Comparison of ENCODE assay signal across 1 cellular context in the genomic region with DNA sequence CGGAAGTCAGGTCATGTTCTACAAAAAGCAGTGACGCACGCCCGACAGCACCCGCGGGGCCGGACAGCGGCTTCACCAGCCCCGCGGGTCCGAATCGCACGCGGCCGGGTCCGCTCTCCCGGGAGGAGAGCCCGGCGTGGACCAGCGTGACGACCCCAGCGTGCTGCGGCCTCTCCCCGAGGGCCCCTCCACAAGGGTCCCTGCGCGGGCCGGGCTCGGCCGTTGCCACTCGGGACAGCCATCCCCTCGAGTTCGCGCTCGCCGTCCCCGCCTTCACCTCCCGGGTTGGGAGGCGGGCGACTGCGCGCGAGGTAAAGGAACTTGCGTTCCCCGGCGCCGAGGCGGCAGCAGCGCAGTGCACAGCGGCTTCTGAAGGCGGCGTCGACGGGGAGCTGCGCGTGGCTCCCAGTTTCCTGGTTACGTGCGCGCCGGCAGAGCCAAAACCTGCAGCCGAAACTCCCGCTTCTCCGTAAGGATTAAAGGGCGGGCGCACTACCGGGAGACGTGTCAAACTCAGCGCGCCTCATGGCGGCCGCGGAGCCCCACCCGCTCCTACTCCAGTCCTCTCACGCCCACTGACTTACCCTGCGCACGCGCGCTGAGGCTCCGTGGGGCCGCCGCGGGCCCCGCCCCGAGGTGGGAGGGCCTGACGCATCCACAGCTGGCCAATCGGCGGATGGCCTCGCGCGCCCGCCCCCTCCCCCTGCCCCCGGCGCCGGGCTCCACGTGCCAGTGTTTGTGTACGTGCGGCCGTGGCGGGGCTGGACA.
A peak's percentile ranks its signal among the peaks of the same experiment; 100 is the strongest.
TF ChIP-seq lines count a peak whose summit lies in the region.

No MANE protein-coding gene starts in this region.

TF ChIP-seq in HepG2, 621 proteins besides CTCF, POLR2A, EP300 and RAD21 (continued from another document and continues in another):
- TF ChIP-seq, protein P1, sequence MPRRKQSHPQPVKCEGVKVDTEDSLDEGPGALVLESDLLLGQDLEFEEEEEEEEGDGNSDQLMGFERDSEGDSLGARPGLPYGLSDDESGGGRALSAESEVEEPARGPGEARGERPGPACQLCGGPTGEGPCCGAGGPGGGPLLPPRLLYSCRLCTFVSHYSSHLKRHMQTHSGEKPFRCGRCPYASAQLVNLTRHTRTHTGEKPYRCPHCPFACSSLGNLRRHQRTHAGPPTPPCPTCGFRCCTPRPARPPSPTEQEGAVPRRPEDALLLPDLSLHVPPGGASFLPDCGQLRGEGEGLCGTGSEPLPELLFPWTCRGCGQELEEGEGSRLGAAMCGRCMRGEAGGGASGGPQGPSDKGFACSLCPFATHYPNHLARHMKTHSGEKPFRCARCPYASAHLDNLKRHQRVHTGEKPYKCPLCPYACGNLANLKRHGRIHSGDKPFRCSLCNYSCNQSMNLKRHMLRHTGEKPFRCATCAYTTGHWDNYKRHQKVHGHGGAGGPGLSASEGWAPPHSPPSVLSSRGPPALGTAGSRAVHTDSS (CRISPR knock-in tag; conservative IDR thresholded peaks at IDR 0.05), result 0 out of 2 replicates have a peak, but pooled peaks have one; percentile 54
- TF ChIP-seq ZNF430 (CRISPR knock-in tag; IDR thresholded peaks at IDR 0.05) (peak; percentile 97), ZNF816 (CRISPR knock-in tag; IDR thresholded peaks at IDR 0.05; ENCODE audit: borderline replicate concordance) (peak; percentile 83; the same call in 1 of the 2 replicates), FOXK2 (IDR thresholded peaks at IDR 0.05) (peak; percentile 94), HHEX (CRISPR knock-in tag; IDR thresholded peaks at IDR 0.05) (no peak), RBAK (CRISPR knock-in tag; IDR thresholded peaks at IDR 0.05) (no peak), EEA1 (CRISPR knock-in tag; IDR thresholded peaks at IDR 0.05; ENCODE audit: borderline replicate concordance) (peak; percentile 65; the same call in 1 of the 2 replicates), ZNF567 (CRISPR knock-in tag; IDR thresholded peaks at IDR 0.05; ENCODE audit: borderline replicate concordance) (peak; percentile 75; the same call in 1 of the 2 replicates), ZKSCAN1 (IDR thresholded peaks at IDR 0.05; ENCODE audit: low read length) (no peak), RCOR2 (CRISPR knock-in tag; IDR thresholded peaks at IDR 0.05) (0 out of 2 replicates have a peak, but pooled peaks have one; percentile 12), SUZ12 (IDR thresholded peaks at IDR 0.05; ENCODE audit: low read depth, low read length) (no peak), SRF (IDR thresholded peaks at IDR 0.05; ENCODE audit: low read depth, low read length) (no peak), ZFYVE20 (CRISPR knock-in tag; IDR thresholded peaks at IDR 0.05; ENCODE audit: borderline replicate concordance, low read depth) (peak; percentile 27; the same call in 1 of the 2 replicates), NAIF1 (CRISPR knock-in tag; IDR thresholded peaks at IDR 0.05; ENCODE audit: borderline replicate concordance) (peak; percentile 96), HOXA3 (CRISPR knock-in tag; IDR thresholded peaks at IDR 0.05) (peak; percentile 98), MAFG (CRISPR knock-in tag; IDR thresholded peaks at IDR 0.05) (no peak), ZNF136 (CRISPR knock-in tag; IDR thresholded peaks at IDR 0.05; ENCODE audit: low read depth) (peak; percentile 85), MAFK (conservative IDR thresholded peaks at IDR 0.05 in 1 of 2, IDR thresholded peaks at IDR 0.05 in 1 of 2; ENCODE audit: low read length in 2 of 2) (no peak), ZNF382 (CRISPR knock-in tag; IDR thresholded peaks at IDR 0.05; ENCODE audit: borderline replicate concordance) (peak; percentile 72; the same call in 1 of the 2 replicates), NCOR1 (IDR thresholded peaks at IDR 0.05; ENCODE audit: borderline replicate concordance, low read length) (peak; percentile 32; the same call in 1 of the 2 replicates), ELF3 (CRISPR knock-in tag; IDR thresholded peaks at IDR 0.05) (peak; percentile 86)
- TF ChIP-seq, protein P2, sequence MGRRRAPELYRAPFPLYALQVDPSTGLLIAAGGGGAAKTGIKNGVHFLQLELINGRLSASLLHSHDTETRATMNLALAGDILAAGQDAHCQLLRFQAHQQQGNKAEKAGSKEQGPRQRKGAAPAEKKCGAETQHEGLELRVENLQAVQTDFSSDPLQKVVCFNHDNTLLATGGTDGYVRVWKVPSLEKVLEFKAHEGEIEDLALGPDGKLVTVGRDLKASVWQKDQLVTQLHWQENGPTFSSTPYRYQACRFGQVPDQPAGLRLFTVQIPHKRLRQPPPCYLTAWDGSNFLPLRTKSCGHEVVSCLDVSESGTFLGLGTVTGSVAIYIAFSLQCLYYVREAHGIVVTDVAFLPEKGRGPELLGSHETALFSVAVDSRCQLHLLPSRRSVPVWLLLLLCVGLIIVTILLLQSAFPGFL (CRISPR knock-in tag; IDR thresholded peaks at IDR 0.05), result peak; percentile 73; the same call in 1 of the 2 replicates
- TF ChIP-seq, protein P3, sequence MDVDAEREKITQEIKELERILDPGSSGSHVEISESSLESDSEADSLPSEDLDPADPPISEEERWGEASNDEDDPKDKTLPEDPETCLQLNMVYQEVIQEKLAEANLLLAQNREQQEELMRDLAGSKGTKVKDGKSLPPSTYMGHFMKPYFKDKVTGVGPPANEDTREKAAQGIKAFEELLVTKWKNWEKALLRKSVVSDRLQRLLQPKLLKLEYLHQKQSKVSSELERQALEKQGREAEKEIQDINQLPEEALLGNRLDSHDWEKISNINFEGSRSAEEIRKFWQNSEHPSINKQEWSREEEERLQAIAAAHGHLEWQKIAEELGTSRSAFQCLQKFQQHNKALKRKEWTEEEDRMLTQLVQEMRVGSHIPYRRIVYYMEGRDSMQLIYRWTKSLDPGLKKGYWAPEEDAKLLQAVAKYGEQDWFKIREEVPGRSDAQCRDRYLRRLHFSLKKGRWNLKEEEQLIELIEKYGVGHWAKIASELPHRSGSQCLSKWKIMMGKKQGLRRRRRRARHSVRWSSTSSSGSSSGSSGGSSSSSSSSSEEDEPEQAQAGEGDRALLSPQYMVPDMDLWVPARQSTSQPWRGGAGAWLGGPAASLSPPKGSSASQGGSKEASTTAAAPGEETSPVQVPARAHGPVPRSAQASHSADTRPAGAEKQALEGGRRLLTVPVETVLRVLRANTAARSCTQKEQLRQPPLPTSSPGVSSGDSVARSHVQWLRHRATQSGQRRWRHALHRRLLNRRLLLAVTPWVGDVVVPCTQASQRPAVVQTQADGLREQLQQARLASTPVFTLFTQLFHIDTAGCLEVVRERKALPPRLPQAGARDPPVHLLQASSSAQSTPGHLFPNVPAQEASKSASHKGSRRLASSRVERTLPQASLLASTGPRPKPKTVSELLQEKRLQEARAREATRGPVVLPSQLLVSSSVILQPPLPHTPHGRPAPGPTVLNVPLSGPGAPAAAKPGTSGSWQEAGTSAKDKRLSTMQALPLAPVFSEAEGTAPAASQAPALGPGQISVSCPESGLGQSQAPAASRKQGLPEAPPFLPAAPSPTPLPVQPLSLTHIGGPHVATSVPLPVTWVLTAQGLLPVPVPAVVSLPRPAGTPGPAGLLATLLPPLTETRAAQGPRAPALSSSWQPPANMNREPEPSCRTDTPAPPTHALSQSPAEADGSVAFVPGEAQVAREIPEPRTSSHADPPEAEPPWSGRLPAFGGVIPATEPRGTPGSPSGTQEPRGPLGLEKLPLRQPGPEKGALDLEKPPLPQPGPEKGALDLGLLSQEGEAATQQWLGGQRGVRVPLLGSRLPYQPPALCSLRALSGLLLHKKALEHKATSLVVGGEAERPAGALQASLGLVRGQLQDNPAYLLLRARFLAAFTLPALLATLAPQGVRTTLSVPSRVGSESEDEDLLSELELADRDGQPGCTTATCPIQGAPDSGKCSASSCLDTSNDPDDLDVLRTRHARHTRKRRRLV (CRISPR knock-in tag; IDR thresholded peaks at IDR 0.05), result peak; percentile 83; the same call in 1 of the 2 replicates
- TF ChIP-seq, protein P4, sequence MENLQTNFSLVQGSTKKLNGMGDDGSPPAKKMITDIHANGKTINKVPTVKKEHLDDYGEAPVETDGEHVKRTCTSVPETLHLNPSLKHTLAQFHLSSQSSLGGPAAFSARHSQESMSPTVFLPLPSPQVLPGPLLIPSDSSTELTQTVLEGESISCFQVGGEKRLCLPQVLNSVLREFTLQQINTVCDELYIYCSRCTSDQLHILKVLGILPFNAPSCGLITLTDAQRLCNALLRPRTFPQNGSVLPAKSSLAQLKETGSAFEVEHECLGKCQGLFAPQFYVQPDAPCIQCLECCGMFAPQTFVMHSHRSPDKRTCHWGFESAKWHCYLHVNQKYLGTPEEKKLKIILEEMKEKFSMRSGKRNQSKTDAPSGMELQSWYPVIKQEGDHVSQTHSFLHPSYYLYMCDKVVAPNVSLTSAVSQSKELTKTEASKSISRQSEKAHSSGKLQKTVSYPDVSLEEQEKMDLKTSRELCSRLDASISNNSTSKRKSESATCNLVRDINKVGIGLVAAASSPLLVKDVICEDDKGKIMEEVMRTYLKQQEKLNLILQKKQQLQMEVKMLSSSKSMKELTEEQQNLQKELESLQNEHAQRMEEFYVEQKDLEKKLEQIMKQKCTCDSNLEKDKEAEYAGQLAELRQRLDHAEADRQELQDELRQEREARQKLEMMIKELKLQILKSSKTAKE (CRISPR knock-in tag; IDR thresholded peaks at IDR 0.05; ENCODE audit: borderline replicate concordance), result no peak; the same call in 1 of the 2 replicates
- TF ChIP-seq, protein P5, sequence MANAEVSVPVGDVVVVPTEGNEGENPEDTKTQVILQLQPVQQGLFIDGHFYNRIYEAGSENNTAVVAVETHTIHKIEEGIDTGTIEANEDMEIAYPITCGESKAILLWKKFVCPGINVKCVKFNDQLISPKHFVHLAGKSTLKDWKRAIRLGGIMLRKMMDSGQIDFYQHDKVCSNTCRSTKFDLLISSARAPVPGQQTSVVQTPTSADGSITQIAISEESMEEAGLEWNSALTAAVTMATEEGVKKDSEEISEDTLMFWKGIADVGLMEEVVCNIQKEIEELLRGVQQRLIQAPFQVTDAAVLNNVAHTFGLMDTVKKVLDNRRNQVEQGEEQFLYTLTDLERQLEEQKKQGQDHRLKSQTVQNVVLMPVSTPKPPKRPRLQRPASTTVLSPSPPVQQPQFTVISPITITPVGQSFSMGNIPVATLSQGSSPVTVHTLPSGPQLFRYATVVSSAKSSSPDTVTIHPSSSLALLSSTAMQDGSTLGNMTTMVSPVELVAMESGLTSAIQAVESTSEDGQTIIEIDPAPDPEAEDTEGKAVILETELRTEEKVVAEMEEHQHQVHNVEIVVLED (CRISPR knock-in tag; IDR thresholded peaks at IDR 0.05; ENCODE audit: borderline replicate concordance), result peak; percentile 91
- TF ChIP-seq, protein P6, sequence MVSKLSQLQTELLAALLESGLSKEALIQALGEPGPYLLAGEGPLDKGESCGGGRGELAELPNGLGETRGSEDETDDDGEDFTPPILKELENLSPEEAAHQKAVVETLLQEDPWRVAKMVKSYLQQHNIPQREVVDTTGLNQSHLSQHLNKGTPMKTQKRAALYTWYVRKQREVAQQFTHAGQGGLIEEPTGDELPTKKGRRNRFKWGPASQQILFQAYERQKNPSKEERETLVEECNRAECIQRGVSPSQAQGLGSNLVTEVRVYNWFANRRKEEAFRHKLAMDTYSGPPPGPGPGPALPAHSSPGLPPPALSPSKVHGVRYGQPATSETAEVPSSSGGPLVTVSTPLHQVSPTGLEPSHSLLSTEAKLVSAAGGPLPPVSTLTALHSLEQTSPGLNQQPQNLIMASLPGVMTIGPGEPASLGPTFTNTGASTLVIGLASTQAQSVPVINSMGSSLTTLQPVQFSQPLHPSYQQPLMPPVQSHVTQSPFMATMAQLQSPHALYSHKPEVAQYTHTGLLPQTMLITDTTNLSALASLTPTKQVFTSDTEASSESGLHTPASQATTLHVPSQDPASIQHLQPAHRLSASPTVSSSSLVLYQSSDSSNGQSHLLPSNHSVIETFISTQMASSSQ (IDR thresholded peaks at IDR 0.05; ENCODE audit: low read depth), result no peak
- TF ChIP-seq, protein P6 (CRISPR knock-in tag; IDR thresholded peaks at IDR 0.05; ENCODE audit: borderline replicate concordance), result peak; percentile 49
- TF ChIP-seq, protein P7, sequence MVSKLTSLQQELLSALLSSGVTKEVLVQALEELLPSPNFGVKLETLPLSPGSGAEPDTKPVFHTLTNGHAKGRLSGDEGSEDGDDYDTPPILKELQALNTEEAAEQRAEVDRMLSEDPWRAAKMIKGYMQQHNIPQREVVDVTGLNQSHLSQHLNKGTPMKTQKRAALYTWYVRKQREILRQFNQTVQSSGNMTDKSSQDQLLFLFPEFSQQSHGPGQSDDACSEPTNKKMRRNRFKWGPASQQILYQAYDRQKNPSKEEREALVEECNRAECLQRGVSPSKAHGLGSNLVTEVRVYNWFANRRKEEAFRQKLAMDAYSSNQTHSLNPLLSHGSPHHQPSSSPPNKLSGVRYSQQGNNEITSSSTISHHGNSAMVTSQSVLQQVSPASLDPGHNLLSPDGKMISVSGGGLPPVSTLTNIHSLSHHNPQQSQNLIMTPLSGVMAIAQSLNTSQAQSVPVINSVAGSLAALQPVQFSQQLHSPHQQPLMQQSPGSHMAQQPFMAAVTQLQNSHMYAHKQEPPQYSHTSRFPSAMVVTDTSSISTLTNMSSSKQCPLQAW (CRISPR knock-in tag; IDR thresholded peaks at IDR 0.05), result peak; percentile 75
